ENCODE assay signal across 19 cellular contexts in genomic region chr11:17763703-17764102, GRCh38. TPM values are rescaled to one million over a fixed set of nuclear protein-coding genes. Genes with fewer than 3 reads are reported as not detected.
A peak's percentile ranks its signal among the peaks of the same experiment; 100 is the strongest.
DNase-seq lines count a peak whose midpoint lies in the region; ATAC-seq and TF ChIP-seq lines count a peak whose summit lies in the region.
"Had no signal": no experiment of that assay in that cellular context is flagged by ENCODE, and none has a peak within 500 bp of the region (broad histone marks: within the 10 kb centered on the region; RNA-seq: fewer than 3 reads in every experiment).

No MANE protein-coding gene starts in this region.

- H3F3A ChIP-seq in PC-3 (ENCODE audit: low read length, unreplicated experiment), result no peaks in the 10 kb centered on the region

- ATAC-seq in Right ventricle myocardium superior (ENCODE audit: poor library complexity) (no peak), left cardiac atrium (no peak), PC-3 (no peak)
- no peak for ATAC-seq in activated T-cell treated with anti-CD3 and anti-CD28 coated beads, Interleukin-2, amount 50 U/mL, for 4 hours
- ATAC-seq: GM12878 had no signal

- H3K14ac ChIP-seq in neuronal stem cell (ENCODE audit: low read length), result peak overlapping the region; percentile 42

- H2AK5ac ChIP-seq in neuronal stem cell (ENCODE audit: low read depth, low read length), result peak overlapping the region; percentile 90

- no CpG with 5 or more reads among the region's 3 CpGs for WGBS in neuronal stem cell (ENCODE audit: extremely low coverage in 2 of 2, insufficient read length in 2 of 2, insufficient replicate concordance in 1 of 2), 2 donors

- H4K20me1 ChIP-seq in PC-3 (ENCODE audit: low read length), result no peaks in the 10 kb centered on the region
- H4K20me1 ChIP-seq: BLaER1 had no signal

- POLR2A ChIA-PET in PC-3 (lab: Charles Lee; ENCODE audit: unreplicated experiment), result no interaction called here

- peaks cover 16% of the 10 kb centered on the region for H3K27me3 Mint-ChIP-seq in chondrocyte (ENCODE audit: low read depth)
- peaks cover 9% of the 10 kb centered on the region for H3K27me3 Mint-ChIP-seq in activated T-cell treated with anti-CD3 and anti-CD28 coated beads, Interleukin-2, amount 50 U/mL, for 4 hours (ENCODE audit: low read depth)

- H3K79me2 ChIP-seq in PC-3 (ENCODE audit: low read length), result no peaks in the 10 kb centered on the region

- H2BK120ac ChIP-seq in neuronal stem cell (ENCODE audit: low read depth, low read length), result no peak overlapping the region

- peak overlapping the region; percentile 67 for H2BK12ac ChIP-seq in neuronal stem cell (ENCODE audit: low read length)

- H3K36me3 Mint-ChIP-seq in chondrocyte (ENCODE audit: low read depth), result no peaks in the 10 kb centered on the region
- no peaks in the 10 kb centered on the region for H3K36me3 Mint-ChIP-seq in activated T-cell treated with anti-CD3 and anti-CD28 coated beads, Interleukin-2, amount 50 U/mL, for 4 hours (ENCODE audit: insufficient read depth)
- H3K36me3 Mint-ChIP-seq: CD14-positive monocyte; CD4-positive, alpha-beta memory T cell; IgD-negative memory B cell had no signal

- H3K36me3 ChIP-seq in neuronal stem cell (replicated peaks in 1 of 2; ENCODE audit: control insufficient read depth in 2 of 2, insufficient read depth in 2 of 2, low read length in 2 of 2) (no peaks in the 10 kb centered on the region), PC-3 (ENCODE audit: low read depth, low read length) (no peaks in the 10 kb centered on the region), SJCRH30 (no peaks in the 10 kb centered on the region; the same call in 1 of the 2 replicates)
- H3K36me3 ChIP-seq: BLaER1, HAP-1 had no signal

- BruUV-seq in PC-3 (replicated peaks; lab: Mats Ljungman, UMichigan), result no TSS peak

- no peak overlapping the region for H2AFZ ChIP-seq in neuronal stem cell (ENCODE audit: low read length)
- H2AFZ ChIP-seq in PC-3 (ENCODE audit: low read length), result no peak overlapping the region

- no peak overlapping the region for H2BK15ac ChIP-seq in neuronal stem cell (ENCODE audit: low read length)

- H3K9me2 ChIP-seq in PC-3 (replicated peaks; ENCODE audit: low read length), result no peaks in the 10 kb centered on the region

- CTCF ChIA-PET in PC-3 (lab: Charles Lee), result no interaction called here

- H3K4me1 Mint-ChIP-seq in chondrocyte (ENCODE audit: low read depth), result no peaks in the 10 kb centered on the region
- H3K4me1 Mint-ChIP-seq in activated T-cell treated with anti-CD3 and anti-CD28 coated beads, Interleukin-2, amount 50 U/mL, for 4 hours (ENCODE audit: low read depth), result no peaks in the 10 kb centered on the region
- H3K4me1 Mint-ChIP-seq: CD14-positive monocyte; CD4-positive, alpha-beta memory T cell had no signal

- H3K9ac ChIP-seq in neuronal stem cell (ENCODE audit: low read depth, low read length, poor library complexity), result no peak overlapping the region
- no peak overlapping the region for H3K9ac ChIP-seq in PC-3 (ENCODE audit: low read length)
- H3K9ac ChIP-seq: BLaER1 had no signal

- H3K27ac Mint-ChIP-seq in chondrocyte (ENCODE audit: unreplicated experiment), result no peak overlapping the region
- H3K27ac Mint-ChIP-seq: CD14-positive monocyte, IgD-negative memory B cell had no signal

- H2BK5ac ChIP-seq in neuronal stem cell (ENCODE audit: low read length), result no peak overlapping the region

- intact Hi-C loops in Right ventricle myocardium superior (cut with DNase I) (no loop called here), left cardiac atrium (cut with DNase I) (loop anchor here in 1 of 2 donors (5.0 kb wide), 1 partner anchor 84 kb away; no protein-coding TSS in a partner anchor), PC-3 (cut with micrococcal nuclease) (no loop called here)

- H3K9me3 Mint-ChIP-seq in chondrocyte (ENCODE audit: low read depth), result peaks cover 8% of the 10 kb centered on the region
- no peaks in the 10 kb centered on the region for H3K9me3 Mint-ChIP-seq in activated T-cell treated with anti-CD3 and anti-CD28 coated beads, Interleukin-2, amount 50 U/mL, for 4 hours
- H3K9me3 Mint-ChIP-seq: CD14-positive monocyte; CD4-positive, alpha-beta memory T cell; IgD-negative memory B cell had no signal

- H3K4me2 ChIP-seq in neuronal stem cell (ENCODE audit: insufficient read depth, low read length, poor library complexity, severe bottlenecking), result no peak overlapping the region
- no peak overlapping the region for H3K4me2 ChIP-seq in PC-3 (ENCODE audit: low read length)
- H3K4me2 ChIP-seq: BLaER1 had no signal

- peak overlapping the region; percentile 63 for H3K18ac ChIP-seq in neuronal stem cell (ENCODE audit: low read length)

- peak overlapping the region; percentile 92 for H3K27ac ChIP-seq in neuronal stem cell (replicated peaks; ENCODE audit: low read length)
- H3K27ac ChIP-seq in PC-3 (ENCODE audit: low read length), result no peak overlapping the region
- H3K27ac ChIP-seq in SJCRH30, result no peak overlapping the region
- H3K27ac ChIP-seq: BLaER1 had no signal

- H3K27me3 ChIP-seq in neuronal stem cell (ENCODE audit: control insufficient read depth in 3 of 3, insufficient read depth in 3 of 3, low read depth in 1 of 3, low read length in 3 of 3) (no peaks in the 10 kb centered on the region), PC-3 (ENCODE audit: low read length) (no peaks in the 10 kb centered on the region), SJCRH30 (no peaks in the 10 kb centered on the region)
- H3K27me3 ChIP-seq: BLaER1 had no signal

- peak overlapping the region; percentile 39 for H4K91ac ChIP-seq in neuronal stem cell (ENCODE audit: low read depth, low read length, poor library complexity)

- DNase-seq in Right ventricle myocardium superior, result peak; percentile 19
- DNase-seq in left cardiac atrium, result no peak
- DNase-seq in chondrocyte (ENCODE audit: low spot score), result peak; percentile 65
- DNase-seq in neuronal stem cell (ENCODE audit: low spot score), result no peak
- DNase-seq in PC-3, result no peak
- DNase-seq in activated T-cell treated with anti-CD3 and anti-CD28 coated beads, Interleukin-2, amount 50 U/mL, for 4 hours, result no peak
- no peak for DNase-seq in SJCRH30
- DNase-seq: 8988T; CD4-positive, alpha-beta memory T cell; DMS79 treated with DMSO at 0.1 percent for 48 hours had no signal

- no peak overlapping the region for H4K8ac ChIP-seq in neuronal stem cell (ENCODE audit: low read depth, low read length)

- H3K4ac ChIP-seq in neuronal stem cell (ENCODE audit: low read length), result no peak overlapping the region

- H3K4me3 ChIP-seq in neuronal stem cell (ENCODE audit: low read length in 2 of 2) (peak overlapping the region in 1 of 2 donors; percentile 5), PC-3 (ENCODE audit: low read length) (no peak overlapping the region), SJCRH30 (no peak overlapping the region)
- H3K4me3 ChIP-seq: BLaER1, GM12878, HAP-1 had no signal

- peaks cover 24 to 27% of the 10 kb centered on the region in 2 donors for H3K4me1 ChIP-seq in neuronal stem cell (ENCODE audit: control insufficient read depth in 2 of 2, insufficient read depth in 1 of 2, low read depth in 1 of 2, low read length in 2 of 2)
- H3K4me1 ChIP-seq in PC-3 (ENCODE audit: insufficient read depth, low read length), result 0 out of 2 replicates have a peak, but pooled peaks cover 3% of the 10 kb centered on the region
- H3K4me1 ChIP-seq in SJCRH30, result peaks cover 12% of the 10 kb centered on the region
- H3K4me1 ChIP-seq: HAP-1 had no signal

- TF ChIP-seq CTCF in chondrocyte (IDR thresholded peaks at IDR 0.05), result no peak
- TF ChIP-seq CTCF in PC-3 (conservative IDR thresholded peaks at IDR 0.05; ENCODE audit: low read depth, low read length), result no peak

- H3K9me3 ChIP-seq in neuronal stem cell (replicated peaks in 1 of 2; ENCODE audit: control insufficient read depth in 2 of 2, insufficient read depth in 1 of 2, low read depth in 1 of 2, low read length in 2 of 2) (no peaks in the 10 kb centered on the region), PC-3 (ENCODE audit: low read length) (no peaks in the 10 kb centered on the region), SJCRH30 (replicated peaks) (no peaks in the 10 kb centered on the region)
- H3K9me3 ChIP-seq: HAP-1 had no signal

- no peak overlapping the region for H3K23ac ChIP-seq in neuronal stem cell (ENCODE audit: low read depth, low read length, poor library complexity)

- no peaks in the 10 kb centered on the region for H3K79me1 ChIP-seq in neuronal stem cell (ENCODE audit: low read depth, low read length)

- no peak overlapping the region for H3K4me3 Mint-ChIP-seq in chondrocyte (ENCODE audit: unreplicated experiment)
- H3K4me3 Mint-ChIP-seq in activated T-cell treated with anti-CD3 and anti-CD28 coated beads, Interleukin-2, amount 50 U/mL, for 4 hours, result no peak overlapping the region
- H3K4me3 Mint-ChIP-seq: CD14-positive monocyte; CD4-positive, alpha-beta memory T cell; IgD-negative memory B cell had no signal

RNA-seq across cellular contexts. Expression of gene KCNC1, which starts 29.1 kb away (rescaled TPM):
- total RNA-seq in Right ventricle myocardium superior (not detected), left cardiac atrium (not detected), chondrocyte (0.07 to 0.20 TPM in 2 of 3 replicates, not detected in the other), PC-3 (2014; rRNA removed) (not detected in 2 replicates)
- 2.0 TPM for polyA plus RNA-seq in neuronal stem cell (2013, experiment 1 of 2)
- 1.9 TPM for polyA plus RNA-seq in neuronal stem cell (2013, experiment 2 of 2)
- total RNA-seq in activated T-cell treated with anti-CD3 and anti-CD28 coated beads, Interleukin-2, amount 50 U/mL, for 4 hours, result not detected
- 5.2 and 6.7 TPM in 2 replicates for total RNA-seq in SJCRH30 (2014; rRNA removed; shearing (Covaris generic))
- total RNA-seq: CD4-positive, alpha-beta memory T cell; GM12878; H4 had no signal
- polyA plus RNA-seq: AG04450, CD14-positive monocyte had no signal

RNA-seq across cellular contexts. Expression of gene MYOD1, which starts 44.3 kb away (rescaled TPM):
- total RNA-seq in Right ventricle myocardium superior, result not detected
- not detected for total RNA-seq in left cardiac atrium
- total RNA-seq in chondrocyte, result not detected in 3 replicates
- not detected for polyA plus RNA-seq in neuronal stem cell (2013, experiment 1 of 2)
- not detected for polyA plus RNA-seq in neuronal stem cell (2013, experiment 2 of 2)
- total RNA-seq in PC-3 (2014; rRNA removed), result not detected in 2 replicates
- total RNA-seq in activated T-cell treated with anti-CD3 and anti-CD28 coated beads, Interleukin-2, amount 50 U/mL, for 4 hours, result not detected
- total RNA-seq in SJCRH30 (2014; rRNA removed; shearing (Covaris generic)), result 675 and 679 TPM in 2 replicates
- total RNA-seq: A673; CD4-positive, alpha-beta memory T cell; G401; GM12878; H4 had no signal
- polyA plus RNA-seq: AG04450; CD14-positive monocyte; CD4-positive, alpha-beta memory T cell; GM12878; IgD-negative memory B cell had no signal

Comparison
In these comparisons a context has a peak if more than half of its experiments do, and no peak if none do; other contexts are left out.
1. DNase-seq: peak in Right ventricle myocardium superior (single experiment) and chondrocyte (single experiment); none in left cardiac atrium (single experiment), neuronal stem cell (single experiment), PC-3 (single experiment), activated T-cell treated with anti-CD3 and anti-CD28 coated beads, Interleukin-2, amount 50 U/mL, for 4 hours (single experiment) and SJCRH30 (0 of 2).
2. RNA of gene MYOD1, which starts 44.3 kb away (total RNA-seq): 675 to 679 TPM in SJCRH30; not detected in Right ventricle myocardium superior (single experiment), not detected in left cardiac atrium, not detected in chondrocyte, not detected in PC-3 and not detected in activated T-cell treated with anti-CD3 and anti-CD28 coated beads, Interleukin-2, amount 50 U/mL, for 4 hours; every median in the first group is over 100 times any median in the second.